Comparison of ENCODE assay signal across 8 cellular contexts in genomic region chr1:182391362-182392044, GRCh38. TPM values are rescaled to one million over a fixed set of nuclear protein-coding genes. Genes with fewer than 3 reads are reported as not detected.
DNase-seq lines count a peak whose midpoint lies in the region; ATAC-seq and TF ChIP-seq lines count a peak whose summit lies in the region.

Gene GLUL, minus strand, starts transcription at chr1:182391790. Its CDS starts 3,053 bp downstream, at chr1:182388737.

- peaks cover 23% of the 10 kb centered on the region for H3K36me3 ChIP-seq in left ventricle myocardium inferior
- H3K36me3 ChIP-seq in urinary bladder (ENCODE audit: insufficient read depth) = peaks cover 2% of the 10 kb centered on the region

- TF ChIP-seq CTCF in GM12865 (IDR thresholded peaks at IDR 0.05; ENCODE audit: insufficient read depth, low read depth, low read length, missing control alignments) (peak; percentile 13), left ventricle myocardium inferior (IDR thresholded peaks at IDR 0.05; ENCODE audit: borderline replicate concordance) (no peak), progenitor cell of endocrine pancreas (IDR thresholded peaks at IDR 0.05; ENCODE audit: unreplicated experiment) (no peak)

- H3K4me3 Mint-ChIP-seq in progenitor cell of endocrine pancreas (ENCODE audit: low read depth) = peak within 1 kb of the TSS; percentile 95

- WGBS in urinary bladder = under 1% methylated on average over 70 of the region's 70 CpGs

- peaks cover 88% of the 10 kb centered on the region for H3K4me1 ChIP-seq in left ventricle myocardium inferior
- no peaks in the 10 kb centered on the region for H3K4me1 ChIP-seq in urinary bladder (ENCODE audit: insufficient read depth)

- H3K4me3 ChIP-seq in GM12865 (ENCODE audit: low read depth, low read length) (peak within 1 kb of the TSS; percentile 78), left ventricle myocardium inferior (peak within 1 kb of the TSS; percentile 96), urinary bladder (ENCODE audit: low read depth, low read length) (peak within 1 kb of the TSS; percentile 98)

- ATAC-seq in HG02678 (IDR thresholded peaks at IDR 0.05; ENCODE audit: unreplicated experiment) = peak; percentile 70

- H3K4me1 Mint-ChIP-seq in progenitor cell of endocrine pancreas (ENCODE audit: low read depth) = peaks cover 39% of the 10 kb centered on the region

- DNase-seq in GM12865 (ENCODE audit: low read depth) (peak; percentile 93), NCI-H1105 treated with DMSO at 0.1 percent for 48 hours (lab: John Stamatoyannopoulos, UW) (peak; percentile 95), T follicular helper cell (ENCODE audit: low read depth) (peak; percentile 33), amniotic stem cell (lab: John Stamatoyannopoulos, UW) (peak; percentile 83), left ventricle myocardium inferior (peak; percentile 96), progenitor cell of endocrine pancreas (ENCODE audit: low spot score, unreplicated experiment) (peak; percentile 96)

- no peaks in the 10 kb centered on the region for H3K27me3 Mint-ChIP-seq in progenitor cell of endocrine pancreas

- no peaks in the 10 kb centered on the region for H3K9me3 Mint-ChIP-seq in progenitor cell of endocrine pancreas (ENCODE audit: low read depth)

- no peaks in the 10 kb centered on the region for H3K9me3 ChIP-seq in left ventricle myocardium inferior (replicated peaks)

- peak within 1 kb of the TSS; percentile 97 for H3K27ac ChIP-seq in left ventricle myocardium inferior (replicated peaks)
- peak within 1 kb of the TSS; percentile 99 for H3K27ac ChIP-seq in urinary bladder (ENCODE audit: low read depth)

- intact Hi-C loops in left ventricle myocardium inferior (cut with micrococcal nuclease) = no loop called here

- H3K36me3 Mint-ChIP-seq in progenitor cell of endocrine pancreas (ENCODE audit: insufficient read depth) = peaks cover 32% of the 10 kb centered on the region

- H3K27me3 ChIP-seq in left ventricle myocardium inferior (ENCODE audit: low read depth) = no peaks in the 10 kb centered on the region

- peak within 1 kb of the TSS; percentile 98 for H3K27ac Mint-ChIP-seq in progenitor cell of endocrine pancreas

RNA-seq across cellular contexts. Expression of gene GLUL, which starts in this region (rescaled TPM):
- total RNA-seq in left ventricle myocardium inferior = 368 TPM
- total RNA-seq in progenitor cell of endocrine pancreas = 666 and 734 TPM in 2 replicates
- total RNA-seq in urinary bladder = 304 TPM
- 1,565 TPM for polyA plus RNA-seq in urinary bladder

Comparison
In these comparisons a context has a peak if more than half of its experiments do, and no peak if none do; other contexts are left out.
1. Peak in every context shown above with its lines: DNase-seq, ATAC-seq, H3K4me3 ChIP-seq and H3K27ac ChIP-seq.
2. DNase-seq: peak in every context shown above with its lines; median percentile 96 in left ventricle myocardium inferior; 96 in progenitor cell of endocrine pancreas; 95 in NCI-H1105 treated with DMSO at 0.1 percent for 48 hours; 93 in GM12865; 83 in amniotic stem cell; 33 in T follicular helper cell.